24 cellular contexts compared by ENCODE assay signal in the genomic region with DNA sequence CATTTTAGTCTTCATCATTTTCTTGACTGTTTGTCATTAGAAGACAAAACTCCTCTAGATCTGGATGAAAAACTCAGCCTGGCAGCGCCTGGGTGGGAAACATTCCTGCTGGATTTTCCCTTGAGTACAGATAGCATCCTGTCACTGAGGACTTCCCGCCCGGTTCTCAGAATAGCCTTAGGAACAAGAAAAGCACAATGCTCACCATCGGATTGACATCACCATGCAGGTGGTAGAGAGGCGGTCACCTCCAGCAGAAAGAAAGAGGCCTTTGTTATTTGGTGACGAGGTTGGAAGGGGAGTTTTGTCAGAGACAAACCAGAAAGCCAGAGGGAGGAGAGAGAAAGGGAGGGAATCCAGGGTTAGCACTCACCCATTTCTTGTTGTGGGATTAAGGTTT. TPM values are rescaled to one million over a fixed set of nuclear protein-coding genes. Genes with fewer than 3 reads are reported as not detected.
A peak's percentile ranks its signal among the peaks of the same experiment; 100 is the strongest.
DNase-seq lines count a peak whose midpoint lies in the region; TF ChIP-seq lines count a peak whose summit lies in the region.
"Had no signal": no experiment of that assay in that cellular context is flagged by ENCODE, and none has a peak within 500 bp of the region (broad histone marks: within the 10 kb centered on the region; RNA-seq: fewer than 3 reads in every experiment).

No MANE protein-coding gene starts in this region.

- no peak overlapping the region for H2BK12ac ChIP-seq in mesenchymal stem cell (ENCODE audit: low read length in 2 of 2)

- H3K27ac ChIP-seq in breast epithelium (peak overlapping the region; percentile 36 to 88), mammary epithelial cell (ENCODE audit: insufficient read depth, low read depth, low read length) (no peak overlapping the region), mesenchymal stem cell (ENCODE audit: low read length, poor library complexity, severe bottlenecking) (no peak overlapping the region)
- H3K27ac ChIP-seq: vagina had no signal

- WGBS in mammary epithelial cell (ENCODE audit: low coverage, missing lambda C conversion rate), result 12% methylated on average over 6 of the region's 6 CpGs
- WGBS in mesenchymal stem cell, result 94% methylated on average over 6 of the region's 6 CpGs

- H3K4me3 Mint-ChIP-seq in MCF 10A (ENCODE audit: unreplicated experiment), result no peak overlapping the region
- H3K4me3 Mint-ChIP-seq: activated naive CD4-positive, alpha-beta T cell treated with anti-CD3 and anti-CD28 coated beads, Interleukin-2, amount 10 ng/mL, durations not matched to agents 7 days and 5 days; endodermal cell; H9 had no signal

- intact Hi-C loops in breast epithelium (cut with DNase I; ENCODE audit: low total_unique reads) (no loop called here), MCF 10A (cut with micrococcal nuclease) (no loop called here), mammary epithelial cell (cut with micrococcal nuclease) (no loop called here)

- H2AK5ac ChIP-seq in mesenchymal stem cell (ENCODE audit: low read length, severe bottlenecking), result no peak overlapping the region

- H3K79me2 ChIP-seq in mammary epithelial cell (ENCODE audit: insufficient read depth, low read length), result no peaks in the 10 kb centered on the region
- H3K79me2 ChIP-seq: hepatocyte had no signal

- H2BK120ac ChIP-seq in mesenchymal stem cell (ENCODE audit: low read depth, low read length), result no peak overlapping the region

- no peaks in the 10 kb centered on the region for H3K27me3 Mint-ChIP-seq in MCF 10A (ENCODE audit: insufficient read depth, unreplicated experiment)

- no peaks in the 10 kb centered on the region for H3K36me3 Mint-ChIP-seq in MCF 10A (ENCODE audit: insufficient read depth, unreplicated experiment)
- H3K36me3 Mint-ChIP-seq: activated naive CD4-positive, alpha-beta T cell treated with anti-CD3 and anti-CD28 coated beads, Interleukin-2, amount 10 ng/mL, durations not matched to agents 7 days and 5 days had no signal

- H3K36me3 ChIP-seq in breast epithelium, result no peaks in the 10 kb centered on the region
- no peaks in the 10 kb centered on the region for H3K36me3 ChIP-seq in mammary epithelial cell (ENCODE audit: insufficient read depth, low read length)
- H3K36me3 ChIP-seq in mesenchymal stem cell (ENCODE audit: control insufficient read depth in 1 of 2, insufficient read depth in 2 of 2, low read depth in 1 of 2, low read length in 2 of 2), result no peaks in the 10 kb centered on the region
- H3K36me3 ChIP-seq: vagina had no signal

- H4K8ac ChIP-seq in mesenchymal stem cell (ENCODE audit: low read length), result no peak overlapping the region

- H3K9me3 Mint-ChIP-seq in MCF 10A (ENCODE audit: unreplicated experiment), result no peaks in the 10 kb centered on the region

- no peak overlapping the region for H3K14ac ChIP-seq in mesenchymal stem cell (ENCODE audit: low read length in 2 of 2)

- no peaks in the 10 kb centered on the region for H3K79me1 ChIP-seq in mesenchymal stem cell (replicated peaks; ENCODE audit: low read length, poor library complexity, severe bottlenecking)

- H3K23ac ChIP-seq in mesenchymal stem cell (ENCODE audit: low read length in 2 of 2), result no peak overlapping the region

- H2AFZ ChIP-seq in mammary epithelial cell (ENCODE audit: low read depth, low read length) (no peak overlapping the region), mesenchymal stem cell (ENCODE audit: low read depth, low read length) (no peak overlapping the region)
- H2AFZ ChIP-seq: hepatocyte had no signal

- H3K27me3 ChIP-seq in breast epithelium, result no peaks in the 10 kb centered on the region
- H3K27me3 ChIP-seq in mammary epithelial cell (ENCODE audit: insufficient read depth, low read length), result no peaks in the 10 kb centered on the region
- no peaks in the 10 kb centered on the region for H3K27me3 ChIP-seq in mesenchymal stem cell (ENCODE audit: control insufficient read depth in 1 of 2, insufficient read depth in 1 of 2, low read length in 2 of 2)
- H3K27me3 ChIP-seq: hepatocyte, vagina had no signal

- no peak overlapping the region for H2BK15ac ChIP-seq in mesenchymal stem cell (ENCODE audit: low read depth, poor library complexity, severe bottlenecking)

- POLR2A ChIA-PET in MCF 10A (lab: Yijun Ruan, JAX), result no interaction called here

- H3K4ac ChIP-seq in mesenchymal stem cell (ENCODE audit: low read depth in 1 of 2, low read length in 2 of 2), result no peak overlapping the region

- H4K91ac ChIP-seq in mesenchymal stem cell (ENCODE audit: low read length), result no peak overlapping the region

- peak overlapping the region; percentile 13 for H3K4me2 ChIP-seq in mammary epithelial cell (ENCODE audit: insufficient read depth, low read depth, low read length)
- no peak overlapping the region for H3K4me2 ChIP-seq in mesenchymal stem cell (ENCODE audit: low read length, poor library complexity, severe bottlenecking)
- H3K4me2 ChIP-seq: hepatocyte had no signal

- BruUV-seq in MCF 10A (replicated peaks; lab: Mats Ljungman, UMichigan) (no TSS peak), mammary epithelial cell (replicated peaks; lab: Mats Ljungman, UMichigan) (no TSS peak)

- CTCF ChIA-PET in MCF 10A (lab: Yijun Ruan, JAX), result no interaction called here
- CTCF ChIA-PET in mammary epithelial cell (lab: Charles Lee; ENCODE audit: low non-redundant PET), result no interaction called here

- H3K4me1 ChIP-seq in breast epithelium (no peaks in the 10 kb centered on the region), mammary epithelial cell (ENCODE audit: insufficient read depth, low read length) (peaks cover 18% of the 10 kb centered on the region), mesenchymal stem cell (ENCODE audit: control insufficient read depth, insufficient read depth, low read depth, low read length) (peaks cover 2% of the 10 kb centered on the region)

- no peaks in the 10 kb centered on the region for H4K20me1 ChIP-seq in mammary epithelial cell (ENCODE audit: insufficient read depth, low read length)

- H3K9me3 ChIP-seq in breast epithelium, result peaks cover 16 to 34% of the 10 kb centered on the region in 2 donors
- H3K9me3 ChIP-seq in mammary epithelial cell (replicated peaks; ENCODE audit: insufficient read depth, low read length), result peaks cover 24% of the 10 kb centered on the region
- peaks cover 19% of the 10 kb centered on the region for H3K9me3 ChIP-seq in mesenchymal stem cell (ENCODE audit: control insufficient read depth, low read length)
- H3K9me3 ChIP-seq: vagina had no signal

- no peak for TF ChIP-seq POLR2A in breast epithelium (IDR thresholded peaks at IDR 0.05)

- H3K9ac ChIP-seq in mammary epithelial cell (ENCODE audit: insufficient read depth, low read length), result no peak overlapping the region
- no peak overlapping the region for H3K9ac ChIP-seq in mesenchymal stem cell (ENCODE audit: low read length)

- no peak overlapping the region for H3K18ac ChIP-seq in mesenchymal stem cell (ENCODE audit: low read depth in 1 of 2, low read length in 2 of 2)

- dilution Hi-C loops in mammary epithelial cell (cut with HindIII; ENCODE audit: low sequenced_read_pairs), result no loop called here

- DNase-seq in breast epithelium (ENCODE audit: low spot score in 2 of 2) (peak in 1 of 2 donors; percentile 54), MCF 10A (ENCODE audit: unreplicated experiment) (no peak), mammary epithelial cell (peak; percentile 90), mesenchymal stem cell (peak; percentile 27), superior temporal gyrus (ENCODE audit: extremely low spot score) (peak; percentile 29), SKM-1 (lab: John Stamatoyannopoulos, UW; ENCODE audit: unreplicated experiment) (no peak), NCI-H446 treated with DMSO at 0.1 percent for 48 hours (lab: John Stamatoyannopoulos, UW) (no peak), NCI-H510A treated with DMSO at 0.1 percent for 48 hours (lab: John Stamatoyannopoulos, UW) (no peak)
- DNase-seq: activated naive CD4-positive, alpha-beta T cell treated with anti-CD3 and anti-CD28 coated beads, Interleukin-2, amount 10 ng/mL, durations not matched to agents 7 days and 5 days; aorta; endodermal cell; GF-D8; H9; KG1; mesendoderm; naive thymus-derived CD8-positive, alpha-beta T cell; NCI-H187 treated with DMSO at 0.1 percent for 48 hours; stimulated activated CD4-positive, alpha-beta T cell treated with anti-CD3 and anti-CD28 coated beads, Interleukin-4, amount 100 ng/mL, for 1 hour had no signal

- H3K4me3 ChIP-seq in breast epithelium (peak overlapping the region in 1 of 3 donors; percentile 28), mammary epithelial cell (replicated peaks in 1 of 3; ENCODE audit: insufficient read depth in 1 of 3, low read depth in 2 of 3, low read length in 3 of 3) (no peak overlapping the region), mesenchymal stem cell (ENCODE audit: insufficient read depth in 1 of 2, low read depth in 1 of 2, low read length in 2 of 2) (no peak overlapping the region)
- H3K4me3 ChIP-seq: hepatocyte, skin epidermis, vagina had no signal

- in situ Hi-C loops in mammary epithelial cell (cut with MboI; ENCODE audit: low sequenced_read_pairs in 2 of 2), result no loop called here

- no peak overlapping the region for H3K27ac Mint-ChIP-seq in MCF 10A (ENCODE audit: low read depth, unreplicated experiment)
- H3K27ac Mint-ChIP-seq: activated naive CD4-positive, alpha-beta T cell treated with anti-CD3 and anti-CD28 coated beads, Interleukin-2, amount 10 ng/mL, durations not matched to agents 7 days and 5 days; endodermal cell; H9; naive thymus-derived CD8-positive, alpha-beta T cell had no signal

- H2BK5ac ChIP-seq in mesenchymal stem cell (ENCODE audit: low read depth, low read length, poor library complexity, severe bottlenecking), result no peak overlapping the region

- TF ChIP-seq CTCF in breast epithelium (IDR thresholded peaks at IDR 0.05), result no peak
- no peak for TF ChIP-seq CTCF in MCF 10A (IDR thresholded peaks at IDR 0.05; ENCODE audit: unreplicated experiment)
- no peak for TF ChIP-seq CTCF in mammary epithelial cell (conservative IDR thresholded peaks at IDR 0.05 in 1 of 2, IDR thresholded peaks at IDR 0.05 in 1 of 2; ENCODE audit: extremely low read depth in 1 of 2, insufficient read depth in 1 of 2, low read depth in 1 of 2, low read length in 2 of 2)

- peaks cover 16% of the 10 kb centered on the region for H3K4me1 Mint-ChIP-seq in MCF 10A (ENCODE audit: insufficient read depth, unreplicated experiment)
- H3K4me1 Mint-ChIP-seq: activated naive CD4-positive, alpha-beta T cell treated with anti-CD3 and anti-CD28 coated beads, Interleukin-2, amount 10 ng/mL, durations not matched to agents 7 days and 5 days had no signal

RNA-seq across cellular contexts. Expression of a gene that starts 39.8 kb away (rescaled TPM):
- total RNA-seq in breast epithelium, result under 1 TPM in 1 of 3 donors, not detected in 2; 0.66 TPM
- not detected in 2 replicates for total RNA-seq in MCF 10A (2022)
- total RNA-seq in mammary epithelial cell, result not detected
- polyA plus RNA-seq in mammary epithelial cell, result not detected
- polyA minus RNA-seq in mammary epithelial cell, result not detected
- 0.40 TPM for polyA plus RNA-seq in mesenchymal stem cell (2013, experiment 1 of 2)
- 0.63 TPM for polyA plus RNA-seq in mesenchymal stem cell (2013, experiment 2 of 2)
- total RNA-seq: naive thymus-derived CD8-positive, alpha-beta T cell; T-helper 1 cell treated with Interleukin-12 subunit alpha and Interleukin-12 subunit beta and Interleukin-4 antibody, amounts not matched to agents 30 ng/mL and 1 ng/mL, for 36 hours; vagina had no signal
- polyA plus RNA-seq: BJ; hepatocyte; keratinocyte; naive thymus-derived CD8-positive, alpha-beta T cell had no signal

RNA-seq across cellular contexts. Expression of a gene that starts 41.8 kb away (rescaled TPM):
- total RNA-seq in breast epithelium (under 1 TPM; 0.29 to 0.96 (median 0.66) TPM), MCF 10A (2022) (not detected in 2 replicates), mammary epithelial cell (not detected)
- polyA plus RNA-seq in mammary epithelial cell, result 0.01 TPM
- not detected for polyA minus RNA-seq in mammary epithelial cell
- polyA plus RNA-seq in mesenchymal stem cell (2013, experiment 1 of 2), result not detected
- polyA plus RNA-seq in mesenchymal stem cell (2013, experiment 2 of 2), result not detected
- total RNA-seq: endodermal cell; H9; naive thymus-derived CD8-positive, alpha-beta T cell; T-helper 1 cell treated with Interleukin-12 subunit alpha and Interleukin-12 subunit beta and Interleukin-4 antibody, amounts not matched to agents 30 ng/mL and 1 ng/mL, for 36 hours; vagina had no signal
- polyA plus RNA-seq: BJ; hepatocyte; keratinocyte; naive thymus-derived CD8-positive, alpha-beta T cell had no signal

Comparison
In these comparisons a context has a peak if more than half of its experiments do, and no peak if none do; other contexts are left out.
1. DNase-seq: peak in mammary epithelial cell (single experiment), mesenchymal stem cell (single experiment) and superior temporal gyrus (single experiment); none in MCF 10A (single experiment), SKM-1 (single experiment), NCI-H446 treated with DMSO at 0.1 percent for 48 hours (single experiment) and NCI-H510A treated with DMSO at 0.1 percent for 48 hours (single experiment).
2. H3K27ac ChIP-seq: peak in breast epithelium (2 of 2); none in mammary epithelial cell (single experiment) and mesenchymal stem cell (single experiment).